ENCODE assay signal across 23 cellular contexts in genomic region chr7:108166687-108167086, GRCh38.
"Had no signal": no experiment of that assay in that cellular context is flagged by ENCODE, and none has a peak within 500 bp of the region (broad histone marks: within the 10 kb centered on the region; RNA-seq: fewer than 3 reads in every experiment).

No MANE protein-coding gene starts in this region.

- H3K27me3 ChIP-seq: adrenal gland had no signal

- DNase-seq: activated CD4-positive, alpha-beta T cell treated with anti-CD3 and anti-CD28 coated beads for 4 hours; activated CD8-positive, alpha-beta memory T cell treated with anti-CD3 and anti-CD28 coated beads, Interleukin-2, amount 50 U/mL, for 4 hours; activated CD8-positive, alpha-beta T cell treated with anti-CD3 and anti-CD28 coated beads for 36 hours; activated naive CD4-positive, alpha-beta T cell treated with anti-CD3 and anti-CD28 coated beads, Interleukin-2, amount 50 U/mL, for 16 hours; activated naive CD8-positive, alpha-beta T cell treated with anti-CD3 and anti-CD28 coated beads, Interleukin-2, amount 10 ng/mL, durations not matched to agents 7 days and 5 days; activated T-cell treated with anti-CD3 and anti-CD28 coated beads, Interleukin-2, amount 50 U/mL, for 72 hours; adrenal gland; anterior cingulate cortex; cerebellar nuclear complex; KG1; NCI-H1092; NCI-H1436 treated with DMSO at 0.1 percent for 48 hours; NCI-H1930; NCI-H2171 treated with DMSO at 0.1 percent for 48 hours; NCI-H226; NCI-H82; T-cell; T-helper 2 cell; T1000; WERI-Rb-1 had no signal

- H3K36me3 ChIP-seq: adrenal gland, WERI-Rb-1 had no signal

- H3K4me3 ChIP-seq: SK-N-MC had no signal

- ATAC-seq: activated CD4-positive, CD25-positive, alpha-beta regulatory T cell treated with anti-CD3 and anti-CD28 coated beads, Interleukin-2, amount 50 U/mL, for 24 hours; activated CD8-positive, alpha-beta T cell treated with anti-CD3 and anti-CD28 coated beads for 36 hours; activated T-cell treated with anti-CD3 and anti-CD28 coated beads, Interleukin-2, amount 50 U/mL, for 72 hours; Right ventricle myocardium inferior; T-cell had no signal

- H3K27ac ChIP-seq: adrenal gland, SK-N-MC, WERI-Rb-1 had no signal

- H3K9me3 ChIP-seq: adrenal gland had no signal
